Comparison of ENCODE assay signal across 8 cellular contexts in the genomic region with DNA sequence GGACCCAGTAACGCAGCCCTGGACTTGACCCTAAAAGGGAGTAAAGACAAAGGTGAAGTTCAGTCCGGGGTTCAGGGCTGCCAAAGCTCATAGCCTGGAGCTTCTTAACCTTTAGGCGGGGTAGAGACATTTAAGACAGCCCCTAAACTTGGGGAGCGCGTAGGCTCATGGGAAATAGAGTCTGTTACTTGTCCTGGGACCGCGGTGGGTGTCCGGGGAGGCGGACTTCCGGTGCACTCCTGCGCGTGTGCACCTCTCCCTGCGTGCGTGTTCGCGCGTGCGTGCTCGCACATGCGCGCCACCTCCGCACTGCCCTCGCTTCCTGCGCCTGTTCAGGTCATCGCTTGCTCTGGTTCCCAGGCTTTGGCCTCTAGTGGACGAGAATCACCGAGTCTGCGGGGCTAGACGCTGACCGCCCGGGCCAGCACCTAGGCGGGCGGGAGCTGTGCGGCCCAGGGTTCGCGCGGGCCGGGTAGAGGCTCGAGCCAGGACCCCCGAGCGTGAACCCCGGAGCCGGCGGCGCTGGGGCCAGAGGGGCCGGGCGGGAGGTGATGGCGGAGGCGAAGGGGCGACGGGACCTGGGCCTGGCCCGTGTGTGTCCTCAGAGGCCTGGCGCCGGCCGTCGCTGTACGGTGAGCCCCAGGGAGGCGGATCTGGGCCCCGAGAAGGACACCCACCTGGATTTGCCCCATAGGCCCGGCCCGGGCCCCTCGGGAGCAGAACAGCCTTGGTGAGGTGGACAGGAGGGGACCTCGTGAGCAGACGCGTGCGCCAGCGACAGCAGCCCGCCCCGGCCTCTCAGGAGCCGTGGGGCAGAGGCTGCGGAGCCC. TPM values are rescaled to one million over a fixed set of nuclear protein-coding genes. Genes with fewer than 3 reads are reported as not detected.
DNase-seq lines count a peak whose midpoint lies in the region; ATAC-seq, FAIRE-seq and TF ChIP-seq lines count a peak whose summit lies in the region.
"Not testable (repeated sequence)": the region's sequence is repeated elsewhere in the genome, so short reads cannot be mapped to it uniquely, and the experiment has no call there.

No MANE protein-coding gene starts in this region.

- POLR2A ChIA-PET in activated naive CD8-positive, alpha-beta T cell treated with anti-CD3 and anti-CD28 coated beads, Interleukin-2, amount 10 ng/mL, durations not matched to agents 7 days and 5 days (lab: Charles Lee), result not testable (repeated sequence)

- 0 to 1% methylated on average over 43 to 71 of the region's 71 CpGs for WGBS in pancreas, 2 donors

- H3K4me1 Mint-ChIP-seq in activated naive CD8-positive, alpha-beta T cell treated with anti-CD3 and anti-CD28 coated beads, Interleukin-2, amount 10 ng/mL, durations not matched to agents 7 days and 5 days, result peaks cover 14% of the 10 kb centered on the region

- intact Hi-C loops in pancreas (cut with DNase I); tibial artery (cut with DNase I; ENCODE audit: low total_unique reads): not testable (repeated sequence)

- not testable (repeated sequence) for H3K9me3 ChIP-seq in cardiac muscle cell (ENCODE audit: low read depth); pancreas; tibial artery

- peak overlapping the region; percentile 97 for H3K4me3 Mint-ChIP-seq in activated naive CD8-positive, alpha-beta T cell treated with anti-CD3 and anti-CD28 coated beads, Interleukin-2, amount 10 ng/mL, durations not matched to agents 7 days and 5 days

- not testable (repeated sequence) for TF ChIP-seq CTCF in GM12865 (IDR thresholded peaks at IDR 0.05; ENCODE audit: insufficient read depth, low read depth, low read length, missing control alignments); cardiac muscle cell (IDR thresholded peaks at IDR 0.05; ENCODE audit: low read depth, low read length); pancreas (IDR thresholded peaks at IDR 0.05); tibial artery (IDR thresholded peaks at IDR 0.05)

- ATAC-seq in HG02678 (IDR thresholded peaks at IDR 0.05; ENCODE audit: unreplicated experiment) (peak; percentile 99), pancreas (peak; percentile 100)
- ATAC-seq in activated naive CD8-positive, alpha-beta T cell treated with anti-CD3 and anti-CD28 coated beads, Interleukin-2, amount 10 ng/mL, durations not matched to agents 7 days and 5 days (ENCODE audit: low read depth), result peak; percentile 99

- not testable (repeated sequence) for H3K27me3 Mint-ChIP-seq in activated naive CD8-positive, alpha-beta T cell treated with anti-CD3 and anti-CD28 coated beads, Interleukin-2, amount 10 ng/mL, durations not matched to agents 7 days and 5 days

- peak overlapping the region; percentile 93 for H3K27ac ChIP-seq in cardiac muscle cell
- peak overlapping the region; percentile 73 to 92 (median 84) for H3K27ac ChIP-seq in pancreas
- H3K27ac ChIP-seq in tibial artery, result peak overlapping the region; percentile 91 to 97

- H3K36me3 ChIP-seq in cardiac muscle cell, pancreas, tibial artery: not testable (repeated sequence)

- not testable (repeated sequence) for H3K36me3 Mint-ChIP-seq in activated naive CD8-positive, alpha-beta T cell treated with anti-CD3 and anti-CD28 coated beads, Interleukin-2, amount 10 ng/mL, durations not matched to agents 7 days and 5 days

- FAIRE-seq in pancreas (lab: Jason Lieb, UNC), result not testable (repeated sequence)

- not testable (repeated sequence) for H3K9me3 Mint-ChIP-seq in activated naive CD8-positive, alpha-beta T cell treated with anti-CD3 and anti-CD28 coated beads, Interleukin-2, amount 10 ng/mL, durations not matched to agents 7 days and 5 days

- H3K27ac Mint-ChIP-seq in activated naive CD8-positive, alpha-beta T cell treated with anti-CD3 and anti-CD28 coated beads, Interleukin-2, amount 10 ng/mL, durations not matched to agents 7 days and 5 days, result peak overlapping the region; percentile 91

- H3K4me1 ChIP-seq in cardiac muscle cell (ENCODE audit: low read depth); pancreas; tibial artery: not testable (repeated sequence)

- DNase-seq in GM12865 (ENCODE audit: low read depth), result peak; percentile 97
- peak; percentile 74 for DNase-seq in NCI-H1105 treated with DMSO at 0.1 percent for 48 hours (lab: John Stamatoyannopoulos, UW)
- peak; percentile 87 for DNase-seq in SKM-1 treated with dmso at 0.1 percent for 144 hours (lab: John Stamatoyannopoulos, UW; ENCODE audit: unreplicated experiment)
- peak; percentile 81 for DNase-seq in activated naive CD8-positive, alpha-beta T cell treated with anti-CD3 and anti-CD28 coated beads, Interleukin-2, amount 10 ng/mL, durations not matched to agents 7 days and 5 days
- DNase-seq in cardiac muscle cell (ENCODE audit: low read depth in 1 of 2, low spot score in 1 of 2), result peak; percentile 92 to 96
- peak; percentile 84 to 96 (median 90) for DNase-seq in pancreas
- DNase-seq in tibial artery, result peak; percentile 92 to 95

- peak overlapping the region; percentile 84 for H3K4me3 ChIP-seq in GM12865 (ENCODE audit: low read depth, low read length)
- H3K4me3 ChIP-seq in cardiac muscle cell, result peak overlapping the region; percentile 50
- peak overlapping the region; percentile 86 to 94 (median 90) for H3K4me3 ChIP-seq in pancreas
- H3K4me3 ChIP-seq in tibial artery, result peak overlapping the region; percentile 79 to 95

- H3K27me3 ChIP-seq in cardiac muscle cell, pancreas, tibial artery: not testable (repeated sequence)

RNA-seq across cellular contexts. Expression of a gene that starts 6.1 kb away (rescaled TPM):
- under 1 TPM; 0.22 to 0.71 TPM for total RNA-seq in activated naive CD8-positive, alpha-beta T cell treated with anti-CD3 and anti-CD28 coated beads, Interleukin-2, amount 10 ng/mL, durations not matched to agents 7 days and 5 days
- total RNA-seq in cardiac muscle cell, result 0.11 and 1.1 TPM in 2 replicates
- polyA plus RNA-seq in cardiac muscle cell, result 0.81 and 0.87 TPM in 2 replicates
- under 1 TPM in 5 of 6 donors, not detected in 1; 0.09 to 0.67 (median 0.37) TPM for total RNA-seq in pancreas
- under 1 TPM; 0.19 to 0.61 TPM for polyA plus RNA-seq in pancreas

RNA-seq across cellular contexts. Expression of a gene that starts 38.9 kb away (rescaled TPM):
- 1 to 10 TPM; 2.1 to 2.7 TPM for total RNA-seq in activated naive CD8-positive, alpha-beta T cell treated with anti-CD3 and anti-CD28 coated beads, Interleukin-2, amount 10 ng/mL, durations not matched to agents 7 days and 5 days
- total RNA-seq in cardiac muscle cell (0.88 and 1.5 TPM in 2 replicates), pancreas (1 to 10 TPM in 2 of 6 donors, under 1 TPM in 4; 0.41 to 2.3 (median 0.89) TPM)
- polyA plus RNA-seq in cardiac muscle cell (0.42 and 0.78 TPM in 2 replicates), pancreas (1 to 10 TPM; 2.9 to 3.2 TPM)

Comparison
In these comparisons a context has a peak if more than half of its experiments do, and no peak if none do; other contexts are left out.
1. Peak in every context shown above with its lines: DNase-seq, ATAC-seq, H3K4me3 ChIP-seq and H3K27ac ChIP-seq.